Comparison of ENCODE assay signal across 19 cellular contexts in the genomic region with DNA sequence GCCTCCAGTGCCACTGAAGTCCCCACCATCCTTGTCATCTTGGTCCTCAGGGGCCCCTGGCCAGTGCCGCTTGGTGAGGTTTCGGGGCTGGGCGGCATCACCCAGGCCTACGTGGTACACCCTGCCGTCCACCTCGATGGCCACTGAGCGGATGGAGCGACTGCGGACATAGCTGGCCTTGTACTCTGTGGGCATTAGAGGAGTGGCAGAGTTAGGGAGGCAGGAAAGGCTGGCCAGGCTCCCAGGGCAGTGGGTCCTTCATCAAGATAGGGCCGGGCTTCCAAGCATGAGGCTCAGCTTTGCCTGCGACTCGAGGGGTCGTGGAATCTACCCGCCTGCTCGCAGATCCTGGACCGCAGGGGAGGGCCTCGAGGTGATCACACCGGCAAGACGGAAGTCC.
"Had no signal": no experiment of that assay in that cellular context is flagged by ENCODE, and none has a peak within 500 bp of the region (broad histone marks: within the 10 kb centered on the region; RNA-seq: fewer than 3 reads in every experiment).

No MANE protein-coding gene starts in this region.

- H2AFZ ChIP-seq: hepatocyte had no signal

- ATAC-seq: activated CD8-positive, alpha-beta T cell treated with anti-CD3 and anti-CD28 coated beads for 36 hours; activated naive CD8-positive, alpha-beta T cell treated with anti-CD3 and anti-CD28 coated beads, Interleukin-2, amount 50 U/mL, for 24 hours; foreskin keratinocyte; natural killer cell; T-cell had no signal

- H3K9me3 ChIP-seq: transverse colon had no signal

- H3K79me2 ChIP-seq: hepatocyte had no signal

- H3K27me3 Mint-ChIP-seq: activated CD8-positive, alpha-beta T cell treated with anti-CD3 and anti-CD28 coated beads for 36 hours; activated naive CD8-positive, alpha-beta T cell treated with anti-CD3 and anti-CD28 coated beads, Interleukin-2, amount 50 U/mL, for 24 hours; stimulated activated naive CD8-positive, alpha-beta T cell treated with anti-CD3 and anti-CD28 coated beads, Interleukin-15, Interleukin-2, amounts not matched to agents 100 ng/mL and 50 ng/mL, for 24 hours; T-cell had no signal

- DNase-seq: activated CD4-positive, alpha-beta T cell treated with anti-CD3 and anti-CD28 coated beads for 48 hours; activated CD4-positive, CD25-positive, alpha-beta regulatory T cell; activated CD8-positive, alpha-beta T cell treated with anti-CD3 and anti-CD28 coated beads for 36 hours; activated naive CD8-positive, alpha-beta T cell treated with anti-CD3 and anti-CD28 coated beads, Interleukin-2, amount 50 U/mL, for 24 hours; anterior cingulate cortex; central memory CD4-positive, alpha-beta T cell; dorsolateral prefrontal cortex; foreskin keratinocyte; natural killer cell; nucleus accumbens; stimulated activated CD4-positive, alpha-beta T cell treated with anti-CD3 and anti-CD28 coated beads, Interleukin-2, amount 100 ng/mL, for 24 hours; T-cell; T-helper 9 cell; transverse colon had no signal

- H3K27ac Mint-ChIP-seq: activated CD8-positive, alpha-beta T cell treated with anti-CD3 and anti-CD28 coated beads for 36 hours; activated naive CD8-positive, alpha-beta T cell treated with anti-CD3 and anti-CD28 coated beads, Interleukin-2, amount 50 U/mL, for 24 hours; stimulated activated naive CD8-positive, alpha-beta T cell treated with anti-CD3 and anti-CD28 coated beads, Interleukin-15, Interleukin-2, amounts not matched to agents 100 ng/mL and 50 ng/mL, for 24 hours; T-cell had no signal

- H3K27me3 ChIP-seq: dorsolateral prefrontal cortex, foreskin keratinocyte, hepatocyte, transverse colon had no signal

- H3K36me3 ChIP-seq: transverse colon had no signal

- H3K9me3 Mint-ChIP-seq: activated CD8-positive, alpha-beta T cell treated with anti-CD3 and anti-CD28 coated beads for 36 hours; activated naive CD8-positive, alpha-beta T cell treated with anti-CD3 and anti-CD28 coated beads, Interleukin-2, amount 50 U/mL, for 24 hours; activated T-helper 1 cell treated with anti-CD3 and anti-CD28 coated beads, Interleukin-12 subunit alpha, Interleukin-12 subunit beta, Interleukin-2, Interleukin-4 antibody, amounts not matched to agents 30 ng/mL and 10 ng/mL and 1 ng/mL, durations not matched to agents 14 hours and 24 hours and 36 hours; brain; natural killer cell; stimulated activated naive CD8-positive, alpha-beta T cell treated with anti-CD3 and anti-CD28 coated beads, Interleukin-15, Interleukin-2, amounts not matched to agents 100 ng/mL and 50 ng/mL, for 24 hours; T-cell had no signal

- H3K4me3 Mint-ChIP-seq: activated CD8-positive, alpha-beta T cell treated with anti-CD3 and anti-CD28 coated beads for 36 hours; activated naive CD8-positive, alpha-beta T cell treated with anti-CD3 and anti-CD28 coated beads, Interleukin-2, amount 50 U/mL, for 24 hours; activated T-helper 1 cell treated with anti-CD3 and anti-CD28 coated beads, Interleukin-12 subunit alpha, Interleukin-12 subunit beta, Interleukin-2, Interleukin-4 antibody, amounts not matched to agents 30 ng/mL and 10 ng/mL and 1 ng/mL, durations not matched to agents 14 hours and 24 hours and 36 hours; brain; natural killer cell; stimulated activated naive CD8-positive, alpha-beta T cell treated with anti-CD3 and anti-CD28 coated beads, Interleukin-15, Interleukin-2, amounts not matched to agents 100 ng/mL and 50 ng/mL, for 24 hours; T-cell had no signal

- H3K27ac ChIP-seq: dorsolateral prefrontal cortex, foreskin keratinocyte, hepatocyte, transverse colon had no signal

- FAIRE-seq: colon had no signal

- H3K36me3 Mint-ChIP-seq: natural killer cell had no signal

- H3K4me2 ChIP-seq: hepatocyte had no signal

- H3K4me3 ChIP-seq: dorsolateral prefrontal cortex, hepatocyte, transverse colon had no signal
